Comparison of ENCODE assay signal across 8 cellular contexts in genomic region chr15:21324720-21325460, GRCh38.
DNase-seq lines count a peak whose midpoint lies in the region; ATAC-seq and TF ChIP-seq lines count a peak whose summit lies in the region.
"Not testable (repeated sequence)": the region's sequence is repeated elsewhere in the genome, so short reads cannot be mapped to it uniquely, and the experiment has no call there.

No MANE protein-coding gene starts in this region.

- not testable (repeated sequence) for H3K4me1 Mint-ChIP-seq in effector memory CD8-positive, alpha-beta T cell (ENCODE audit: low read depth in 2 of 2); stimulated activated naive B cell treated with anti-CD40 and anti-IgM and Interleukin-4, amounts not matched to agents 10 μg/mL and 1 μg/mL and 100 μg/mL, for 72 hours

- not testable (repeated sequence) for H3K36me3 Mint-ChIP-seq in effector memory CD8-positive, alpha-beta T cell (ENCODE audit: insufficient read depth); stimulated activated naive B cell treated with anti-CD40 and anti-IgM and Interleukin-4, amounts not matched to agents 10 μg/mL and 1 μg/mL and 100 μg/mL, for 72 hours

- H3K79me2 ChIP-seq in DND-41 (ENCODE audit: insufficient read depth, low read length) = not testable (repeated sequence)

- H4K20me1 ChIP-seq in DND-41 (ENCODE audit: insufficient read depth, low read length) = not testable (repeated sequence)

- H3K36me3 ChIP-seq in DND-41 (ENCODE audit: insufficient read depth, low read length); lung (ENCODE audit: control insufficient read depth in 2 of 2, insufficient read depth in 2 of 2, low read length in 2 of 2): not testable (repeated sequence)

- H3K27ac Mint-ChIP-seq in effector memory CD8-positive, alpha-beta T cell; stimulated activated naive B cell treated with anti-CD40 and anti-IgM and Interleukin-4, amounts not matched to agents 10 μg/mL and 1 μg/mL and 100 μg/mL, for 72 hours: not testable (repeated sequence)

- H3K4me1 ChIP-seq in DND-41 (ENCODE audit: insufficient read depth, low read length); lung (ENCODE audit: control insufficient read depth in 2 of 2, insufficient read depth in 2 of 2, low read length in 2 of 2): not testable (repeated sequence)

- not testable (repeated sequence) for H3K27ac ChIP-seq in DND-41 (ENCODE audit: low read length); lung (ENCODE audit: low read depth in 1 of 2, low read length in 1 of 2)

- H3K9ac ChIP-seq in DND-41 (ENCODE audit: low read depth, low read length) = not testable (repeated sequence)

- TF ChIP-seq CTCF in DND-41 (IDR thresholded peaks at IDR 0.05; ENCODE audit: borderline replicate concordance, extremely low read depth, low read length, poor library complexity, severe bottlenecking); lung (IDR thresholded peaks at IDR 0.05; ENCODE audit: control extremely low read depth, extremely low read depth): not testable (repeated sequence)

- H3K4me3 ChIP-seq in DND-41 (ENCODE audit: low read depth in 1 of 2, low read length in 2 of 2); lung: not testable (repeated sequence)

- H2AFZ ChIP-seq in DND-41 (ENCODE audit: low read depth, low read length) = not testable (repeated sequence)

- DNase-seq in DND-41 (peak; percentile 42), activated T-cell treated with anti-CD3 and anti-CD28 coated beads for 1 hour (ENCODE audit: low read depth) (peak; percentile 16)
- DNase-seq in activated CD4-positive, CD25-positive, alpha-beta regulatory T cell treated with anti-CD3 and anti-CD28 coated beads, Interleukin-2, amount 50 U/mL, for 72 hours = peak; percentile 29
- DNase-seq in activated naive CD4-positive, alpha-beta T cell treated with Interleukin-2 at 50 U/mL for 16 hours = peak; percentile 2
- DNase-seq in effector memory CD8-positive, alpha-beta T cell; lung (ENCODE audit: low spot score): not testable (repeated sequence)
- DNase-seq in stimulated activated CD4-positive, alpha-beta T cell treated with anti-CD3 and anti-CD28 coated beads, Interleukin-15, amount 100 ng/mL, for 24 hours = peak; percentile 68
- DNase-seq in stimulated activated naive B cell treated with anti-CD40 and anti-IgM and Interleukin-4, amounts not matched to agents 10 μg/mL and 1 μg/mL and 100 μg/mL, for 72 hours = peak; percentile 1

- H3K27me3 ChIP-seq in DND-41 (ENCODE audit: insufficient read depth, low read length, poor library complexity); lung (ENCODE audit: control insufficient read depth, insufficient read depth): not testable (repeated sequence)

- not testable (repeated sequence) for H3K27me3 Mint-ChIP-seq in effector memory CD8-positive, alpha-beta T cell; stimulated activated naive B cell treated with anti-CD40 and anti-IgM and Interleukin-4, amounts not matched to agents 10 μg/mL and 1 μg/mL and 100 μg/mL, for 72 hours

- not testable (repeated sequence) for H3K4me3 Mint-ChIP-seq in effector memory CD8-positive, alpha-beta T cell
- H3K4me3 Mint-ChIP-seq in stimulated activated naive B cell treated with anti-CD40 and anti-IgM and Interleukin-4, amounts not matched to agents 10 μg/mL and 1 μg/mL and 100 μg/mL, for 72 hours = peak overlapping the region; percentile 39 to 62

- 45 to 76% methylated on average over 10 to 20 of the region's 68 CpGs for WGBS in lung, 2 donors

- H3K9me3 ChIP-seq in DND-41 (ENCODE audit: insufficient read depth, low read length, severe bottlenecking); lung (ENCODE audit: control insufficient read depth in 2 of 2, insufficient read depth in 1 of 2, low read length in 1 of 2): not testable (repeated sequence)

- ATAC-seq in DND-41 (ENCODE audit: insufficient read depth, low read depth) (peak; percentile 85), lung (ENCODE audit: insufficient read depth, low FRiP score) (peak; percentile 62)
- peak; percentile 56 for ATAC-seq in effector memory CD8-positive, alpha-beta T cell (replicated peaks)
- peak; percentile 65 to 68 for ATAC-seq in stimulated activated naive B cell treated with anti-CD40 and anti-IgM and Interleukin-4, amounts not matched to agents 10 μg/mL and 1 μg/mL and 100 μg/mL, for 72 hours (replicated peaks)

- H3K9me3 Mint-ChIP-seq in effector memory CD8-positive, alpha-beta T cell; stimulated activated naive B cell treated with anti-CD40 and anti-IgM and Interleukin-4, amounts not matched to agents 10 μg/mL and 1 μg/mL and 100 μg/mL, for 72 hours: not testable (repeated sequence)

- not testable (repeated sequence) for H3K4me2 ChIP-seq in DND-41 (ENCODE audit: insufficient read depth, low read length)
